ENCODE assay signal across 18 cellular contexts in the genomic region with DNA sequence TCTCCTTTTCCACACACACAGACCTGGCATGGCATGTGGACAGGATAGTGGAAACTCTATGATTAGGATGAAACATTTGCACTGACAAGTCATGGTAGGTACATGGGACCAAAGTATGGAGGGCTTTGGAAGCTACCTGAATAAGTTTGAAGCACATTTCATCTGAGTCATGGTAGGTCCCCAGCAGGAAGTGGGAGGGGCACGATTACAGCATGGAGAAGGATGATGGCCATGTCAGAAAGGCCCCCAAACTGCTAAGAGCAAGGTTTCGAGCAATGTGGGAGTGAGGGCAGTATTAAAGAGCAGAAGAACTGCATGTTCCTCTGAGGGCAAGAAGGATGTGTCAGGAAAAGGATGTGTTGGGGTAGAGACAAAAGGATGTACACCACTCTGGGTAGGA. TPM values are rescaled to one million over a fixed set of nuclear protein-coding genes. Genes with fewer than 3 reads are reported as not detected.
"Had no signal": no experiment of that assay in that cellular context is flagged by ENCODE, and none has a peak within 500 bp of the region (broad histone marks: within the 10 kb centered on the region; RNA-seq: fewer than 3 reads in every experiment).

No MANE protein-coding gene starts in this region.

- H2AFZ ChIP-seq: hepatocyte had no signal

- H3K4me3 ChIP-seq: adrenal gland, colonic mucosa, hepatocyte, ovary, thyroid gland had no signal

- DNase-seq: activated effector memory CD4-positive, alpha-beta T cell treated with anti-CD3 and anti-CD28 coated beads, Interleukin-2, amount 50 U/mL, for 16 hours; activated T-cell treated with anti-CD3 and anti-CD28 coated beads for 4 hours; adrenal gland; caudate nucleus; colonic mucosa; effector memory CD4-positive, alpha-beta T cell; kidney; left ventricle myocardium superior; mesendoderm; ovary; stimulated activated CD4-positive, alpha-beta T cell treated with anti-CD3 and anti-CD28 coated beads, Interleukin-12 subunit alpha, Interleukin-12 subunit beta, amount 100 ng/mL, for 4 hours; stimulated activated CD4-positive, alpha-beta T cell treated with anti-CD3 and anti-CD28 coated beads, Interleukin-2, amount 100 ng/mL, for 48 hours; stimulated activated CD8-positive, alpha-beta memory T cell treated with anti-CD3 and anti-CD28 coated beads, Interleukin-4, amount 100 ng/mL, for 48 hours; thyroid gland had no signal

- H3K36me3 ChIP-seq: adrenal gland, colonic mucosa, ovary, thyroid gland had no signal

- H3K9me3 ChIP-seq: adrenal gland, colonic mucosa, ovary, thyroid gland had no signal

- ATAC-seq: left ventricle myocardium superior had no signal

- H3K4me1 ChIP-seq: adrenal gland, colonic mucosa, thyroid gland had no signal

- H3K27ac ChIP-seq: adrenal gland, colonic mucosa, epithelial cell of prostate, hepatocyte, ovary, thyroid gland had no signal

- H3K4me2 ChIP-seq: hepatocyte had no signal

- H3K79me2 ChIP-seq: hepatocyte had no signal

- H3K27me3 ChIP-seq: adrenal gland, colonic mucosa, hepatocyte, ovary, thyroid gland had no signal

RNA-seq across cellular contexts. Expression of a gene that starts 51.5 kb away (rescaled TPM):
- total RNA-seq: activated CD8-positive, alpha-beta memory T cell treated with anti-CD3 and anti-CD28 coated beads for 36 hours; hepatocyte had no signal
- polyA plus RNA-seq: neural cell had no signal
